In the genomic region with DNA sequence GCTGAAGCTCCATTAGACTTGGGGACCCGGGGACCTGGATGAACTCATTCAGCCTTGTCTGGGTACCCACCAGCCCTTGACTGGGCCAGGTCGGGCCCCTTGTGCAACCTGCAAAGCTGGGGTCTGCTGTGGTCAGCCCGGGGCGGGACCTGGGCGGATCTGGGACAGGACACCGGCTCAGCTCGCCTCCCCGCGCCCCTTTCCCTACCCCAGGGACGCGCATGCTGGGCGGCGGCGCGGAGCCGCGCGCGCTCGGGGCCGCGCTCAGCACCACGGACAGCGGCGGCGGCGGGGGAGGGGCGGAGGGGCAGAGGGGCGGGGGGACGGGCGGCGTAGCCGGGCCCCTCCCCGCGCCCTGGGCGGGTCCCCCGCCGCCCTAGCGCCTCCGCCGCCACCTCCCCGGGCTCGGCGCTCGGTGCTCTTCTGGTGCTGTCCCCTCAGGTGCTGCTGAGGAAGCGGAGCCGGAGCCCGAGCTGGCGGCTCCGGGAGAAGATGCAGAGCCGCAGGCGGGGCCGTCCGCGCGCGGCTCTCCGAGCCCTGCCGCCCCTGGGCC, we compare ENCODE assay signal across 9 cellular contexts. TPM values are rescaled to one million over a fixed set of nuclear protein-coding genes. Genes with fewer than 3 reads are reported as not detected.
DNase-seq lines count a peak whose midpoint lies in the region; ATAC-seq, FAIRE-seq and TF ChIP-seq lines count a peak whose summit lies in the region.
"Had no signal": no experiment of that assay in that cellular context is flagged by ENCODE, and none has a peak within 500 bp of the region (broad histone marks: within the 10 kb centered on the region; RNA-seq: fewer than 3 reads in every experiment).

No MANE protein-coding gene starts in this region.

- H3K36me3 ChIP-seq in HCT116 (ENCODE audit: control insufficient read depth in 1 of 2, insufficient read depth in 2 of 2, low read length in 2 of 2) (peaks cover 0 to 5% of the 10 kb centered on the region in 2 experiments; a peak in 1 of 4 replicates), GM12878 (ENCODE audit: control insufficient read depth in 2 of 2, insufficient read depth in 2 of 2, low read length in 1 of 2) (peaks cover 7 to 9% of the 10 kb centered on the region in 2 experiments)

- peak; percentile 86 for ATAC-seq in HCT116
- ATAC-seq in GM12878: no peak
- no peak for ATAC-seq in HG02759 (IDR thresholded peaks at IDR 0.05; ENCODE audit: unreplicated experiment)

- H3K27me3 ChIP-seq in HCT116 (ENCODE audit: insufficient read depth, low read length) (no peaks in the 10 kb centered on the region), GM12878 (replicated peaks in 1 of 2; ENCODE audit: control insufficient read depth in 2 of 2, insufficient read depth in 2 of 2, low read length in 1 of 2) (no peaks in the 10 kb centered on the region)

- POLR2A ChIA-PET in HCT116 (lab: Charles Lee) (no interaction called here), GM12878 (lab: Charles Lee) (interaction anchor here (1.0 kb wide), 1 partner anchor 15 kb away, joined by 3 read pairs; no protein-coding TSS in a partner anchor)

- no peak overlapping the region for H3K4me3 Mint-ChIP-seq in activated T-helper 2 cell treated with anti-CD3 and anti-CD28 coated beads, Interferon-gamma antibody, Interleukin-2, Interleukin-4, amounts not matched to agents 10 μg/mL and 5 μg/mL and 100 μg/mL, durations not matched to agents 14 hours and 24 hours and 36 hours (ENCODE audit: low read depth)
- H3K4me3 Mint-ChIP-seq: T-helper 2 cell treated with Interferon-gamma antibody and Interleukin-4, amounts not matched to agents 5 μg/mL and 100 μg/mL, for 36 hours had no signal

- H4K20me1 ChIP-seq in HCT116 (ENCODE audit: insufficient read depth) (no peaks in the 10 kb centered on the region), GM12878 (ENCODE audit: control insufficient read depth, insufficient read depth) (no peaks in the 10 kb centered on the region)

- no peaks in the 10 kb centered on the region for H3K9me3 Mint-ChIP-seq in activated T-helper 2 cell treated with anti-CD3 and anti-CD28 coated beads, Interferon-gamma antibody, Interleukin-2, Interleukin-4, amounts not matched to agents 10 μg/mL and 5 μg/mL and 100 μg/mL, durations not matched to agents 14 hours and 24 hours and 36 hours
- H3K9me3 Mint-ChIP-seq: T-helper 2 cell treated with Interferon-gamma antibody and Interleukin-4, amounts not matched to agents 5 μg/mL and 100 μg/mL, for 36 hours had no signal

- peaks cover 1% of the 10 kb centered on the region for H3K4me1 Mint-ChIP-seq in activated T-helper 2 cell treated with anti-CD3 and anti-CD28 coated beads, Interferon-gamma antibody, Interleukin-2, Interleukin-4, amounts not matched to agents 10 μg/mL and 5 μg/mL and 100 μg/mL, durations not matched to agents 14 hours and 24 hours and 36 hours (ENCODE audit: low read depth)

- H3K27ac ChIP-seq in HCT116 (ENCODE audit: low read depth, low read length) (peak overlapping the region; percentile 70; the same call in 1 of the 2 replicates), GM12878 (ENCODE audit: control insufficient read depth, insufficient read depth) (no peak overlapping the region)

- TF ChIP-seq CTCF in HCT116 (IDR thresholded peaks at IDR 0.05 in 2 of 3, conservative IDR thresholded peaks at IDR 0.05 in 1 of 3; ENCODE audit: borderline replicate concordance in 1 of 3, insufficient read depth in 1 of 3, low read depth in 2 of 3, low read length in 2 of 3) (no peak), GM12878 (IDR thresholded peaks at IDR 0.05 in 2 of 3, conservative IDR thresholded peaks at IDR 0.05 in 1 of 3; ENCODE audit: control insufficient read depth in 2 of 3, extremely low read depth in 1 of 3, insufficient read depth in 1 of 3, low read depth in 3 of 3, low read length in 3 of 3) (no peak)

- no peak for TF ChIP-seq EP300 in GM12878 (IDR thresholded peaks at IDR 0.05; ENCODE audit: borderline replicate concordance in 1 of 2, control insufficient read depth in 1 of 2, low read depth in 2 of 2, low read length in 2 of 2)

- no peaks in the 10 kb centered on the region for H3K9me2 ChIP-seq in HCT116 (ENCODE audit: insufficient read depth)

- SMC1A ChIA-PET in GM12878 (lab: Charles Lee; ENCODE audit: uncharacterized antibody, unreplicated experiment): no interaction called here

- RAD21 ChIA-PET in HCT116 (lab: Charles Lee; ENCODE audit: low non-redundant PET in 1 of 2, low total read pairs in 2 of 2, uncharacterized antibody in 2 of 2, unreplicated experiment in 2 of 2) (no interaction called here), GM12878 (lab: Charles Lee; ENCODE audit: unreplicated experiment) (no interaction called here)

- peak; percentile 100 for DNase-seq in 8988T
- peak; percentile 26 for DNase-seq in HCT116 (ENCODE audit: low read depth, low spot score)
- DNase-seq in GM12878 (ENCODE audit: low read depth, low spot score): no peak
- DNase-seq in islet precursor cell: peak; percentile 71
- DNase-seq in activated T-helper 2 cell treated with anti-CD3 and anti-CD28 coated beads, Interferon-gamma antibody, Interleukin-2, Interleukin-4, amounts not matched to agents 10 μg/mL and 5 μg/mL and 100 μg/mL, durations not matched to agents 14 hours and 24 hours and 36 hours (ENCODE audit: low spot score): no peak
- no peak for DNase-seq in NCI-H774 (lab: John Stamatoyannopoulos, UW)
- no peak for DNase-seq in NOMO-1 treated with dmso at 0.1 percent for 144 hours (lab: John Stamatoyannopoulos, UW; ENCODE audit: unreplicated experiment)

- intact Hi-C loops in HCT116 (cut with micrococcal nuclease): no loop called here
- intact Hi-C loops in GM12878 (cut with micrococcal nuclease; ENCODE audit: unreplicated experiment): no loop called here
- intact Hi-C loops in activated T-helper 2 cell treated with anti-CD3 and anti-CD28 coated beads, Interferon-gamma antibody, Interleukin-2, Interleukin-4, amounts not matched to agents 10 μg/mL and 5 μg/mL and 100 μg/mL, durations not matched to agents 14 hours and 24 hours and 36 hours (cut with micrococcal nuclease): no loop called here

- FAIRE-seq in GM12878 (lab: Jason Lieb, UNC): no peak

- BruUV-seq in HCT116 (replicated peaks; lab: Mats Ljungman, UMichigan) (no TSS peak), GM12878 (replicated peaks; lab: Mats Ljungman, UMichigan) (no TSS peak)

- TF ChIP-seq POLR2A in HCT116 (IDR thresholded peaks at IDR 0.05; ENCODE audit: borderline replicate concordance, extremely low read depth, insufficient read depth, insufficient read length) (no peak), GM12878 (IDR thresholded peaks at IDR 0.05; ENCODE audit: low read depth, low read length) (no peak)

- H3K36me3 Mint-ChIP-seq in activated T-helper 2 cell treated with anti-CD3 and anti-CD28 coated beads, Interferon-gamma antibody, Interleukin-2, Interleukin-4, amounts not matched to agents 10 μg/mL and 5 μg/mL and 100 μg/mL, durations not matched to agents 14 hours and 24 hours and 36 hours (ENCODE audit: low read depth): peaks cover 66% of the 10 kb centered on the region

- in situ Hi-C loops in GM12878 (cut with MboI): no loop called here

- H3K4me1 ChIP-seq in HCT116 (ENCODE audit: control insufficient read depth in 1 of 2, insufficient read depth in 2 of 2, low read length in 2 of 2) (peaks cover 0 to 4% of the 10 kb centered on the region in 2 experiments; a peak in 1 of 4 replicates), GM12878 (ENCODE audit: control insufficient read depth, insufficient read depth, low read length) (no peaks in the 10 kb centered on the region)

- H3K9me3 ChIP-seq in HCT116 (ENCODE audit: control insufficient read depth in 1 of 2, insufficient read depth in 1 of 2, low read depth in 1 of 2, low read length in 2 of 2) (no peaks in the 10 kb centered on the region), GM12878 (replicated peaks; ENCODE audit: control insufficient read depth, insufficient read depth, low read length) (no peaks in the 10 kb centered on the region)

- CTCF ChIA-PET in HCT116 (lab: Charles Lee) (interaction anchor here (1.9 kb wide), 1 partner anchor 131 kb away, joined by 4 read pairs; no protein-coding TSS in a partner anchor), GM12878 (lab: Yijun Ruan, JAX) (interaction anchor here (1.1 kb wide), 1 partner anchor 131 kb away, joined by 4 read pairs; no protein-coding TSS in a partner anchor)

- H3K9ac ChIP-seq in HCT116 (ENCODE audit: low read length) (peak overlapping the region; percentile 81), GM12878 (ENCODE audit: control insufficient read depth, insufficient read depth, low read length) (no peak overlapping the region)

- peak overlapping the region; percentile 90 for H3K4me2 ChIP-seq in HCT116 (ENCODE audit: low read length)
- H3K4me2 ChIP-seq in GM12878 (ENCODE audit: control insufficient read depth, insufficient read depth): no peak overlapping the region

- peak overlapping the region; percentile 79 to 90 for H3K4me3 ChIP-seq in HCT116 (replicated peaks in 1 of 2; ENCODE audit: low read depth in 1 of 2, low read length in 2 of 2)
- no peak overlapping the region for H3K4me3 ChIP-seq in GM12878

- no peak for TF ChIP-seq RAD21 in HCT116 (IDR thresholded peaks at IDR 0.05; ENCODE audit: low read depth)
- TF ChIP-seq RAD21 in GM12878 (IDR thresholded peaks at IDR 0.05; ENCODE audit: insufficient read depth, low read depth, low read length): no peak

- H2AFZ ChIP-seq in HCT116 (ENCODE audit: low read depth, low read length, poor library complexity, severe bottlenecking): no peak overlapping the region
- no peak overlapping the region for H2AFZ ChIP-seq in GM12878 (ENCODE audit: control insufficient read depth, low read depth, low read length)

- peaks cover 2% of the 10 kb centered on the region; the same call in 1 of the 2 replicates for H3K79me2 ChIP-seq in HCT116 (ENCODE audit: insufficient read depth, low read length)
- no peaks in the 10 kb centered on the region for H3K79me2 ChIP-seq in GM12878 (ENCODE audit: control insufficient read depth, insufficient read depth, low read length)

- no peaks in the 10 kb centered on the region for H3K27me3 Mint-ChIP-seq in activated T-helper 2 cell treated with anti-CD3 and anti-CD28 coated beads, Interferon-gamma antibody, Interleukin-2, Interleukin-4, amounts not matched to agents 10 μg/mL and 5 μg/mL and 100 μg/mL, durations not matched to agents 14 hours and 24 hours and 36 hours (ENCODE audit: low read depth)

- no peak overlapping the region for H3K27ac Mint-ChIP-seq in activated T-helper 2 cell treated with anti-CD3 and anti-CD28 coated beads, Interferon-gamma antibody, Interleukin-2, Interleukin-4, amounts not matched to agents 10 μg/mL and 5 μg/mL and 100 μg/mL, durations not matched to agents 14 hours and 24 hours and 36 hours

- 98% methylated on average over 8 of the region's 59 CpGs for WGBS in GM12878 (ENCODE audit: insufficient coverage, insufficient replicate concordance, low lambda C conversion rate, missing lambda C conversion rate)

RNA-seq across cellular contexts. Expression of gene ACD, which starts 7.4 kb away (rescaled TPM):
- total RNA-seq in HCT116 (2021; ENCODE audit: unreplicated experiment) (53.8 TPM), GM12878 (2014; rRNA removed) (26.3 and 36.1 TPM in 2 replicates), GM12878 (2014; rRNA removed; fragmentation: Illumina TruSeq; extraction: Trizol) (9.8 and 10.0 TPM in 2 replicates), GM12878 (2021) (32.4 and 32.9 TPM in 2 replicates)
- 47.0 and 53.5 TPM in 2 replicates for polyA plus RNA-seq in HCT116 (2012)
- 20.1 and 22.8 TPM in 2 replicates for total RNA-seq in GM12878 (2013; cell fraction: nucleolus; rRNA removed)
- polyA plus RNA-seq in GM12878 (2011; ENCODE audit: low read depth): 11.7 TPM
- polyA plus RNA-seq in GM12878 (2011; rRNA removed) (5.6 and 15.6 TPM in 2 replicates), GM12878 (2014; fragmentation: Illumina TruSeq; extraction: Trizol) (2.8 and 11.3 TPM in 2 replicates), GM12878 (2014; fragmentation: Nextera tagmentation; extraction: Ambion mirVana) (1 to 10 TPM; 2.9 to 9.7 TPM), GM12878 (2014; rRNA removed) (32.2 and 35.6 TPM in 2 replicates), GM12878 (2016; fragmentation: Nextera tagmentation; extraction: Ambion mirVana) (10 to 100 TPM; 45.0 to 46.7 TPM)
- 18.1 and 22.2 TPM in 2 replicates for polyA plus RNA-seq in GM12878 (2011; cell fraction: cytosol; rRNA removed)
- polyA plus RNA-seq in GM12878 (2011; cell fraction: nucleus; rRNA removed): 67.6 and 72.5 TPM in 2 replicates
- polyA plus RNA-seq in GM12878 (2012): 26.0 and 29.8 TPM in 2 replicates
- 7.0 and 15.8 TPM in 2 replicates for polyA minus RNA-seq in GM12878 (2011; rRNA and poly(A)+ RNA removed)
- 12.3 and 13.3 TPM in 2 replicates for polyA minus RNA-seq in GM12878 (2011; cell fraction: cytosol; rRNA and poly(A)+ RNA removed)
- 25.6 and 44.0 TPM in 2 replicates for polyA minus RNA-seq in GM12878 (2011; cell fraction: nucleus; rRNA and poly(A)+ RNA removed)
- total RNA-seq in activated T-helper 2 cell treated with anti-CD3 and anti-CD28 coated beads, Interferon-gamma antibody, Interleukin-2, Interleukin-4, amounts not matched to agents 10 μg/mL and 5 μg/mL and 100 μg/mL, durations not matched to agents 14 hours and 24 hours and 36 hours: 48.9 and 57.4 TPM in 2 replicates

RNA-seq across cellular contexts. Expression of gene CARMIL2, which starts 7.7 kb away (rescaled TPM):
- total RNA-seq in HCT116 (2021; ENCODE audit: unreplicated experiment) (33.9 TPM), GM12878 (2014; rRNA removed) (18.9 and 24.1 TPM in 2 replicates), GM12878 (2014; rRNA removed; fragmentation: Illumina TruSeq; extraction: Trizol) (13.7 and 14.0 TPM in 2 replicates), GM12878 (2021) (87.6 and 104 TPM in 2 replicates)
- 11.7 and 13.7 TPM in 2 replicates for polyA plus RNA-seq in HCT116 (2012)
- 66.7 and 80.3 TPM in 2 replicates for total RNA-seq in GM12878 (2013; cell fraction: nucleolus; rRNA removed)
- 15.7 TPM for polyA plus RNA-seq in GM12878 (2011; ENCODE audit: low read depth)
- polyA plus RNA-seq in GM12878 (2011; rRNA removed) (4.4 and 8.6 TPM in 2 replicates), GM12878 (2014; fragmentation: Illumina TruSeq; extraction: Trizol) (1.6 and 13.0 TPM in 2 replicates), GM12878 (2014; fragmentation: Nextera tagmentation; extraction: Ambion mirVana) (1 to 10 TPM in 1 of 2 experiments, under 1 TPM in 1; 0.82 to 1.9 TPM), GM12878 (2014; rRNA removed) (56.5 and 72.9 TPM in 2 replicates), GM12878 (2016; fragmentation: Nextera tagmentation; extraction: Ambion mirVana) (1 to 10 TPM; 7.4 to 7.7 TPM)
- polyA plus RNA-seq in GM12878 (2011; cell fraction: cytosol; rRNA removed): 12.9 and 13.8 TPM in 2 replicates
- 159 and 214 TPM in 2 replicates for polyA plus RNA-seq in GM12878 (2011; cell fraction: nucleus; rRNA removed)
- 54.3 and 58.8 TPM in 2 replicates for polyA plus RNA-seq in GM12878 (2012)
- polyA minus RNA-seq in GM12878 (2011; rRNA and poly(A)+ RNA removed): 11.3 and 15.7 TPM in 2 replicates
- polyA minus RNA-seq in GM12878 (2011; cell fraction: cytosol; rRNA and poly(A)+ RNA removed): 11.3 and 13.4 TPM in 2 replicates
- polyA minus RNA-seq in GM12878 (2011; cell fraction: nucleus; rRNA and poly(A)+ RNA removed): 42.1 and 57.6 TPM in 2 replicates
- 197 and 206 TPM in 2 replicates for total RNA-seq in activated T-helper 2 cell treated with anti-CD3 and anti-CD28 coated beads, Interferon-gamma antibody, Interleukin-2, Interleukin-4, amounts not matched to agents 10 μg/mL and 5 μg/mL and 100 μg/mL, durations not matched to agents 14 hours and 24 hours and 36 hours

RNA-seq across cellular contexts. Expression of gene PARD6A, which starts 8.1 kb away (rescaled TPM):
- total RNA-seq in HCT116 (2021; ENCODE audit: unreplicated experiment) (5.6 TPM), GM12878 (2014; rRNA removed) (8.0 and 9.1 TPM in 2 replicates), GM12878 (2014; rRNA removed; fragmentation: Illumina TruSeq; extraction: Trizol) (3.0 and 3.4 TPM in 2 replicates), GM12878 (2021) (6.2 and 7.5 TPM in 2 replicates)
- polyA plus RNA-seq in HCT116 (2012): 7.5 and 9.1 TPM in 2 replicates
- not detected in 2 replicates for total RNA-seq in GM12878 (2013; cell fraction: nucleolus; rRNA removed)
- polyA plus RNA-seq in GM12878 (2011; ENCODE audit: low read depth): 0.98 TPM
- polyA plus RNA-seq in GM12878 (2011; rRNA removed) (0.92 and 1.9 TPM in 2 replicates), GM12878 (2014; fragmentation: Illumina TruSeq; extraction: Trizol) (0.27 and 1.7 TPM in 2 replicates), GM12878 (2014; fragmentation: Nextera tagmentation; extraction: Ambion mirVana) (under 1 TPM; 0.42 to 0.62 TPM), GM12878 (2014; rRNA removed) (7.1 and 9.8 TPM in 2 replicates), GM12878 (2016; fragmentation: Nextera tagmentation; extraction: Ambion mirVana) (10 to 100 TPM in 1 of 2 experiments, 1 to 10 TPM in 1; 5.7 to 10.1 TPM)
- 3.5 and 6.3 TPM in 2 replicates for polyA plus RNA-seq in GM12878 (2011; cell fraction: cytosol; rRNA removed)
- polyA plus RNA-seq in GM12878 (2011; cell fraction: nucleus; rRNA removed): 3.4 and 3.7 TPM in 2 replicates
- polyA plus RNA-seq in GM12878 (2012): 3.4 and 3.7 TPM in 2 replicates
- 0.95 and 1.4 TPM in 2 replicates for polyA minus RNA-seq in GM12878 (2011; rRNA and poly(A)+ RNA removed)
- 1.5 and 1.9 TPM in 2 replicates for polyA minus RNA-seq in GM12878 (2011; cell fraction: cytosol; rRNA and poly(A)+ RNA removed)
- 1.5 and 2.2 TPM in 2 replicates for polyA minus RNA-seq in GM12878 (2011; cell fraction: nucleus; rRNA and poly(A)+ RNA removed)
- total RNA-seq in activated T-helper 2 cell treated with anti-CD3 and anti-CD28 coated beads, Interferon-gamma antibody, Interleukin-2, Interleukin-4, amounts not matched to agents 10 μg/mL and 5 μg/mL and 100 μg/mL, durations not matched to agents 14 hours and 24 hours and 36 hours: 10.7 and 11.5 TPM in 2 replicates

RNA-seq across cellular contexts. Expression of gene ENKD1, which starts 13.9 kb away (rescaled TPM):
- total RNA-seq in HCT116 (2021; ENCODE audit: unreplicated experiment) (16.8 TPM), GM12878 (2014; rRNA removed) (7.7 and 9.1 TPM in 2 replicates), GM12878 (2014; rRNA removed; fragmentation: Illumina TruSeq; extraction: Trizol) (2.5 TPM in 2 replicates), GM12878 (2021) (7.2 and 8.1 TPM in 2 replicates)
- polyA plus RNA-seq in HCT116 (2012): 19.8 and 20.2 TPM in 2 replicates
- total RNA-seq in GM12878 (2013; cell fraction: nucleolus; rRNA removed): 6.3 and 8.3 TPM in 2 replicates
- polyA plus RNA-seq in GM12878 (2011; ENCODE audit: low read depth): 0.60 TPM
- polyA plus RNA-seq in GM12878 (2011; rRNA removed) (2.8 and 5.2 TPM in 2 replicates), GM12878 (2014; fragmentation: Illumina TruSeq; extraction: Trizol) (0.30 and 0.97 TPM in 2 replicates), GM12878 (2014; fragmentation: Nextera tagmentation; extraction: Ambion mirVana) (1 to 10 TPM in 1 of 2 experiments, under 1 TPM in 1; 0.19 to 1.1 TPM), GM12878 (2014; rRNA removed) (6.8 and 11.4 TPM in 2 replicates), GM12878 (2016; fragmentation: Nextera tagmentation; extraction: Ambion mirVana) (1 to 10 TPM; 2.1 to 3.1 TPM)
- 5.4 and 9.3 TPM in 2 replicates for polyA plus RNA-seq in GM12878 (2011; cell fraction: cytosol; rRNA removed)
- 27.3 and 32.8 TPM in 2 replicates for polyA plus RNA-seq in GM12878 (2011; cell fraction: nucleus; rRNA removed)
- 5.5 and 6.9 TPM in 2 replicates for polyA plus RNA-seq in GM12878 (2012)
- polyA minus RNA-seq in GM12878 (2011; rRNA and poly(A)+ RNA removed): 3.1 and 3.5 TPM in 2 replicates
- polyA minus RNA-seq in GM12878 (2011; cell fraction: cytosol; rRNA and poly(A)+ RNA removed): 2.0 and 3.7 TPM in 2 replicates
- 1.8 and 4.6 TPM in 2 replicates for polyA minus RNA-seq in GM12878 (2011; cell fraction: nucleus; rRNA and poly(A)+ RNA removed)
- 8.1 and 9.2 TPM in 2 replicates for total RNA-seq in activated T-helper 2 cell treated with anti-CD3 and anti-CD28 coated beads, Interferon-gamma antibody, Interleukin-2, Interleukin-4, amounts not matched to agents 10 μg/mL and 5 μg/mL and 100 μg/mL, durations not matched to agents 14 hours and 24 hours and 36 hours

RNA-seq across cellular contexts. Expression of gene C16orf86, which starts 14.0 kb away (rescaled TPM):
- total RNA-seq in HCT116 (2021; ENCODE audit: unreplicated experiment) (0.79 TPM), GM12878 (2014; rRNA removed) (1.7 and 3.3 TPM in 2 replicates), GM12878 (2014; rRNA removed; fragmentation: Illumina TruSeq; extraction: Trizol) (0.55 and 0.89 TPM in 2 replicates), GM12878 (2021) (2.7 and 3.0 TPM in 2 replicates)
- 0.23 and 0.25 TPM in 2 replicates for polyA plus RNA-seq in HCT116 (2012)
- 2.9 and 3.3 TPM in 2 replicates for total RNA-seq in GM12878 (2013; cell fraction: nucleolus; rRNA removed)
- 0.49 TPM for polyA plus RNA-seq in GM12878 (2011; ENCODE audit: low read depth)
- polyA plus RNA-seq in GM12878 (2011; rRNA removed) (0.53 and 1.2 TPM in 2 replicates), GM12878 (2014; fragmentation: Illumina TruSeq; extraction: Trizol) (0.51 TPM in 1 of 2 replicates, not detected in the other), GM12878 (2014; fragmentation: Nextera tagmentation; extraction: Ambion mirVana) (under 1 TPM; 0.11 to 0.18 TPM), GM12878 (2014; rRNA removed) (2.3 and 2.4 TPM in 2 replicates), GM12878 (2016; fragmentation: Nextera tagmentation; extraction: Ambion mirVana) (1 to 10 TPM; 2.0 to 3.2 TPM)
- polyA plus RNA-seq in GM12878 (2011; cell fraction: cytosol; rRNA removed): 1.5 and 2.6 TPM in 2 replicates
- 6.1 and 6.6 TPM in 2 replicates for polyA plus RNA-seq in GM12878 (2011; cell fraction: nucleus; rRNA removed)
- polyA plus RNA-seq in GM12878 (2012): 2.5 and 2.8 TPM in 2 replicates
- 0.88 TPM in 1 of 2 replicates, not detected in the other for polyA minus RNA-seq in GM12878 (2011; rRNA and poly(A)+ RNA removed)
- polyA minus RNA-seq in GM12878 (2011; cell fraction: cytosol; rRNA and poly(A)+ RNA removed): not detected in 2 replicates
- polyA minus RNA-seq in GM12878 (2011; cell fraction: nucleus; rRNA and poly(A)+ RNA removed): 0.85 and 1.1 TPM in 2 replicates
- 1.4 and 1.8 TPM in 2 replicates for total RNA-seq in activated T-helper 2 cell treated with anti-CD3 and anti-CD28 coated beads, Interferon-gamma antibody, Interleukin-2, Interleukin-4, amounts not matched to agents 10 μg/mL and 5 μg/mL and 100 μg/mL, durations not matched to agents 14 hours and 24 hours and 36 hours

Comparison
In these comparisons a context has a peak if more than half of its experiments do, and no peak if none do; other contexts are left out.
1. DNase-seq: peak in 8988T (single experiment), HCT116 (single experiment) and islet precursor cell (single experiment); none in GM12878 (single experiment), activated T-helper 2 cell treated with anti-CD3 and anti-CD28 coated beads, Interferon-gamma antibody, Interleukin-2, Interleukin-4, amounts not matched to agents 10 μg/mL and 5 μg/mL and 100 μg/mL, durations not matched to agents 14 hours and 24 hours and 36 hours (single experiment), NCI-H774 (single experiment) and NOMO-1 treated with dmso at 0.1 percent for 144 hours (single experiment).